In genomic region chr1:54415986-54416385, GRCh38 we compare ENCODE assay signal across 16 cellular contexts.
"Had no signal": no experiment of that assay in that cellular context is flagged by ENCODE, and none has a peak within 500 bp of the region (broad histone marks: within the 10 kb centered on the region; RNA-seq: fewer than 3 reads in every experiment).

No MANE protein-coding gene starts in this region.

- H3K36me3 ChIP-seq: gastroesophageal sphincter, ovary, suprapubic skin, thyroid gland had no signal

- ATAC-seq: esophagus mucosa; gastroesophageal sphincter; naive thymus-derived CD8-positive, alpha-beta T cell; right cardiac atrium had no signal

- H3K4me3 ChIP-seq: gastroesophageal sphincter, mucosa of descending colon, ovary, suprapubic skin, thyroid gland had no signal

- H3K9me3 ChIP-seq: gastroesophageal sphincter, mucosa of descending colon, ovary, suprapubic skin, thyroid gland had no signal

- H3K27me3 ChIP-seq: gastroesophageal sphincter, ovary, suprapubic skin, thyroid gland had no signal

- H3K4me1 ChIP-seq: thyroid gland had no signal

- DNase-seq: cortex of kidney; effector memory CD4-positive, alpha-beta T cell; glutamatergic neuron; immature natural killer cell; kidney; mammary epithelial cell; naive thymus-derived CD8-positive, alpha-beta T cell; ovary; right cardiac atrium; stimulated activated CD4-positive, alpha-beta T cell treated with anti-CD3 and anti-CD28 coated beads, Interleukin-12 subunit alpha, Interleukin-12 subunit beta, amount 100 ng/mL, for 4 hours; stimulated activated naive CD4-positive, alpha-beta T cell treated with Interleukin-2 at 50 U/mL for 16 hours; thyroid gland had no signal

- H3K27ac ChIP-seq: gastroesophageal sphincter, ovary, suprapubic skin, thyroid gland had no signal
